18 cellular contexts compared by ENCODE assay signal in genomic region chr13:41029629-41030028, GRCh38. TPM values are rescaled to one million over a fixed set of nuclear protein-coding genes. Genes with fewer than 3 reads are reported as not detected.
DNase-seq lines count a peak whose midpoint lies in the region; ATAC-seq and TF ChIP-seq lines count a peak whose summit lies in the region.
"Had no signal": no experiment of that assay in that cellular context is flagged by ENCODE, and none has a peak within 500 bp of the region (broad histone marks: within the 10 kb centered on the region; RNA-seq: fewer than 3 reads in every experiment).

No MANE protein-coding gene starts in this region.

- no peak overlapping the region for H3K27ac Mint-ChIP-seq in activated CD4-positive, alpha-beta T cell treated with anti-CD3 and anti-CD28 coated beads, Interleukin-2, amount 10 ng/mL, durations not matched to agents 24 days and 14 days

- no peak for ATAC-seq in HG03095 (IDR thresholded peaks at IDR 0.05; ENCODE audit: unreplicated experiment)

- TF ChIP-seq POLR2A in erythroblast (IDR thresholded peaks at IDR 0.05; ENCODE audit: low read length) = no peak

- intact Hi-C loops in activated CD4-positive, alpha-beta T cell treated with anti-CD3 and anti-CD28 coated beads, Interleukin-2, amount 10 ng/mL, durations not matched to agents 24 days and 14 days (cut with micrococcal nuclease) = no loop called here

- peaks cover 34% of the 10 kb centered on the region for H3K4me1 Mint-ChIP-seq in activated CD4-positive, alpha-beta T cell treated with anti-CD3 and anti-CD28 coated beads, Interleukin-2, amount 10 ng/mL, durations not matched to agents 24 days and 14 days

- 0 out of 3 replicates have a peak, but pooled peaks have one; percentile 12 for TF ChIP-seq CTCF in GM12872 (IDR thresholded peaks at IDR 0.05; ENCODE audit: insufficient read depth, low read depth, low read length)

- H3K27me3 Mint-ChIP-seq in activated CD4-positive, alpha-beta T cell treated with anti-CD3 and anti-CD28 coated beads, Interleukin-2, amount 10 ng/mL, durations not matched to agents 24 days and 14 days = no peaks in the 10 kb centered on the region

- H3K4me3 Mint-ChIP-seq in activated CD4-positive, alpha-beta T cell treated with anti-CD3 and anti-CD28 coated beads, Interleukin-2, amount 10 ng/mL, durations not matched to agents 24 days and 14 days = no peak overlapping the region
- H3K4me3 Mint-ChIP-seq: activated T-cell treated with anti-CD3 and anti-CD28 coated beads, Interleukin-2, amount 50 U/mL, for 4 hours had no signal

- peak; percentile 67 for DNase-seq in activated CD4-positive, alpha-beta T cell treated with anti-CD3 and anti-CD28 coated beads, Interleukin-2, amount 10 ng/mL, durations not matched to agents 24 days and 14 days
- DNase-seq in activated CD4-positive, alpha-beta T cell treated with anti-CD3 and anti-CD28 coated beads, Interleukin-2, amount 50 U/mL, for 1 hour = no peak
- DNase-seq in OCI-M1 (lab: John Stamatoyannopoulos, UW) (peak; percentile 28), erythroblast (lab: John Stamatoyannopoulos, UW) (peak; percentile 26 to 38), NCI-H1092 treated with DMSO at 0.1 percent for 48 hours (lab: John Stamatoyannopoulos, UW) (no peak), NCI-H226 (no peak)
- DNase-seq: activated CD4-positive, CD25-positive, alpha-beta regulatory T cell; activated T-cell treated with anti-CD3 and anti-CD28 coated beads, Interleukin-2, amount 50 U/mL, for 4 hours; Caco-2; kidney glomerular epithelial cell; NCI-H1105; NCI-H446; nucleus accumbens; stimulated activated CD4-positive, alpha-beta T cell treated with anti-CD3 and anti-CD28 coated beads, Interleukin-4, amount 100 ng/mL, for 24 hours; T-helper 1 cell; upper lobe of left lung had no signal

- peaks cover 11% of the 10 kb centered on the region for H3K36me3 Mint-ChIP-seq in activated CD4-positive, alpha-beta T cell treated with anti-CD3 and anti-CD28 coated beads, Interleukin-2, amount 10 ng/mL, durations not matched to agents 24 days and 14 days (ENCODE audit: low read depth)

- H3K9me3 Mint-ChIP-seq in activated CD4-positive, alpha-beta T cell treated with anti-CD3 and anti-CD28 coated beads, Interleukin-2, amount 10 ng/mL, durations not matched to agents 24 days and 14 days = peaks cover 5% of the 10 kb centered on the region
- H3K9me3 Mint-ChIP-seq: activated T-cell treated with anti-CD3 and anti-CD28 coated beads, Interleukin-2, amount 50 U/mL, for 4 hours had no signal

RNA-seq across cellular contexts. Expression of gene ELF1, which starts 10.5 kb away (rescaled TPM):
- total RNA-seq in activated CD4-positive, alpha-beta T cell treated with anti-CD3 and anti-CD28 coated beads, Interleukin-2, amount 10 ng/mL, durations not matched to agents 24 days and 14 days = 65.0 and 65.8 TPM in 2 replicates

RNA-seq across cellular contexts. Expression of gene WBP4, which starts 31.7 kb away (rescaled TPM):
- total RNA-seq in activated CD4-positive, alpha-beta T cell treated with anti-CD3 and anti-CD28 coated beads, Interleukin-2, amount 10 ng/mL, durations not matched to agents 24 days and 14 days = 13.3 and 14.1 TPM in 2 replicates

Comparison
In these comparisons a context has a peak if more than half of its experiments do, and no peak if none do; other contexts are left out.
1. DNase-seq: peak in activated CD4-positive, alpha-beta T cell treated with anti-CD3 and anti-CD28 coated beads, Interleukin-2, amount 10 ng/mL, durations not matched to agents 24 days and 14 days (single experiment), OCI-M1 (single experiment) and erythroblast (2 of 2); none in activated CD4-positive, alpha-beta T cell treated with anti-CD3 and anti-CD28 coated beads, Interleukin-2, amount 50 U/mL, for 1 hour (single experiment), NCI-H1092 treated with DMSO at 0.1 percent for 48 hours (single experiment) and NCI-H226 (single experiment).